ENCODE assay signal across 1 cellular context in the genomic region with DNA sequence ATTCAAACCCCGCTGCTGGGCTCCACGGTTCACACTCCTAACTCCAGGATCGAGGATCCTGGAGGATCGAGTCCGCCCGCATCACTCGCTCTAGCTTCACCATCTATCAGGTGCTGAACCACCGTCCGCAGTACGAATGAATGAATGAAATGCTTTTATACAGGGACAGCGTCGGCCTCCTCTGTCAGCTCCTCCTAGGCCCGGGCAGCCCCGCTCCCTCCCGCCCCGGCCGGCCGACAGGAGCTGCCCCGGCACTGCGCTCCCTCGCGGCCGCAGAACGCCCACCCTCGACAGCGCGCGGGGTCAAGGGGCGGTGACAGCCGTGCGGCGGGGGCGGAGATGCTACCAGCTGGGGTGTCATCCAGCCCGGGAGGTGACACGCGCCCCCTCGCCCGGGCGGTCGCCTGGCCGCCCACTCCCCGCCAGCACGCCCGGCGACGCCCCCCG.
TF ChIP-seq lines count a peak whose summit lies in the region.

No MANE protein-coding gene starts in this region.

TF ChIP-seq in HepG2, 621 proteins besides CTCF, POLR2A, EP300 and RAD21 (continued from another document and continues in another):
- TF ChIP-seq TIGD3 (CRISPR knock-in tag; IDR thresholded peaks at IDR 0.05; ENCODE audit: borderline replicate concordance) (no peak), ADNP (CRISPR knock-in tag; IDR thresholded peaks at IDR 0.05) (no peak), ISL2 (CRISPR knock-in tag; IDR thresholded peaks at IDR 0.05) (no peak), ELF3 (CRISPR knock-in tag; IDR thresholded peaks at IDR 0.05) (no peak), CREB3 (CRISPR knock-in tag; IDR thresholded peaks at IDR 0.05) (no peak), GRHL1 (CRISPR knock-in tag; conservative IDR thresholded peaks at IDR 0.05) (no peak), AKNA (CRISPR knock-in tag; IDR thresholded peaks at IDR 0.05; ENCODE audit: borderline replicate concordance) (no peak), ZC3H13 (CRISPR knock-in tag; IDR thresholded peaks at IDR 0.05) (no peak), ZNF772 (CRISPR knock-in tag; IDR thresholded peaks at IDR 0.05) (no peak), ZBTB7A (CRISPR knock-in tag; IDR thresholded peaks at IDR 0.05) (no peak), FOSL2 (CRISPR knock-in tag; IDR thresholded peaks at IDR 0.05) (no peak), DRAP1 (CRISPR knock-in tag; IDR thresholded peaks at IDR 0.05) (no peak), U2AF2 (IDR thresholded peaks at IDR 0.05; ENCODE audit: low read depth, low read length) (no peak), SYNCRIP (IDR thresholded peaks at IDR 0.05; ENCODE audit: insufficient read depth, low read depth, low read length) (no peak), EEA1 (CRISPR knock-in tag; IDR thresholded peaks at IDR 0.05; ENCODE audit: borderline replicate concordance) (no peak), ZNF558 (CRISPR knock-in tag; IDR thresholded peaks at IDR 0.05; ENCODE audit: borderline replicate concordance) (no peak), ZNF431 (CRISPR knock-in tag; IDR thresholded peaks at IDR 0.05; ENCODE audit: borderline replicate concordance, low read depth) (no peak), ZNF878 (CRISPR knock-in tag; IDR thresholded peaks at IDR 0.05) (no peak), E2F2 (CRISPR knock-in tag; IDR thresholded peaks at IDR 0.05; ENCODE audit: borderline replicate concordance) (no peak), ARHGAP35 (CRISPR knock-in tag; IDR thresholded peaks at IDR 0.05; ENCODE audit: borderline replicate concordance) (no peak), CHD2 (IDR thresholded peaks at IDR 0.05; ENCODE audit: low read depth, low read length) (no peak), ZNF788 (CRISPR knock-in tag; IDR thresholded peaks at IDR 0.05; ENCODE audit: borderline replicate concordance) (0 out of 2 replicates have a peak, but pooled peaks have one; percentile 29), FOXA1 (IDR thresholded peaks at IDR 0.05) (no peak), FOXA1 (CRISPR knock-in tag; IDR thresholded peaks at IDR 0.05) (no peak), ZNF7 (CRISPR knock-in tag; IDR thresholded peaks at IDR 0.05) (no peak), ZNF281 (CRISPR knock-in tag; IDR thresholded peaks at IDR 0.05; ENCODE audit: borderline replicate concordance) (no peak), PHB2 (IDR thresholded peaks at IDR 0.05; ENCODE audit: partially characterized antibody) (no peak), TFE3 (CRISPR knock-in tag; IDR thresholded peaks at IDR 0.05) (no peak), JDP2 (CRISPR knock-in tag; IDR thresholded peaks at IDR 0.05; ENCODE audit: borderline replicate concordance) (no peak), BCL6 (CRISPR knock-in tag; IDR thresholded peaks at IDR 0.05) (no peak), SNRNP70 (IDR thresholded peaks at IDR 0.05; ENCODE audit: low read depth, low read length) (no peak), POGZ (CRISPR knock-in tag; IDR thresholded peaks at IDR 0.05) (no peak), CCAR2 (optimal IDR thresholded peaks at IDR 0.05; ENCODE audit: low read depth, low read length) (no peak), HMGXB3 (CRISPR knock-in tag; IDR thresholded peaks at IDR 0.05; ENCODE audit: borderline replicate concordance) (0 out of 2 replicates have a peak, but pooled peaks have one; percentile 9), ZNF235 (CRISPR knock-in tag; IDR thresholded peaks at IDR 0.05; ENCODE audit: borderline replicate concordance) (no peak)
- TF ChIP-seq, protein P1, sequence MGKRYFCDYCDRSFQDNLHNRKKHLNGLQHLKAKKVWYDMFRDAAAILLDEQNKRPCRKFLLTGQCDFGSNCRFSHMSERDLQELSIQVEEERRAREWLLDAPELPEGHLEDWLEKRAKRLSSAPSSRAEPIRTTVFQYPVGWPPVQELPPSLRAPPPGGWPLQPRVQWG (CRISPR knock-in tag; IDR thresholded peaks at IDR 0.05; ENCODE audit: borderline replicate concordance, low read depth), result no peak
- TF ChIP-seq, protein P2, sequence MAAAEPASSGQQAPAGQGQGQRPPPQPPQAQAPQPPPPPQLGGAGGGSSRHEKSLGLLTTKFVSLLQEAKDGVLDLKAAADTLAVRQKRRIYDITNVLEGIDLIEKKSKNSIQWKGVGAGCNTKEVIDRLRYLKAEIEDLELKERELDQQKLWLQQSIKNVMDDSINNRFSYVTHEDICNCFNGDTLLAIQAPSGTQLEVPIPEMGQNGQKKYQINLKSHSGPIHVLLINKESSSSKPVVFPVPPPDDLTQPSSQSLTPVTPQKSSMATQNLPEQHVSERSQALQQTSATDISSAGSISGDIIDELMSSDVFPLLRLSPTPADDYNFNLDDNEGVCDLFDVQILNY (CRISPR knock-in tag; conservative IDR thresholded peaks at IDR 0.05), result no peak
